ENCODE assay signal across 9 cellular contexts in genomic region chr12:122024132-122024785, GRCh38. TPM values are rescaled to one million over a fixed set of nuclear protein-coding genes. Genes with fewer than 3 reads are reported as not detected.
DNase-seq lines count a peak whose midpoint lies in the region; ATAC-seq, FAIRE-seq and TF ChIP-seq lines count a peak whose summit lies in the region.
"Had no signal": no experiment of that assay in that cellular context is flagged by ENCODE, and none has a peak within 500 bp of the region (broad histone marks: within the 10 kb centered on the region; RNA-seq: fewer than 3 reads in every experiment).

No MANE protein-coding gene starts in this region.

- intact Hi-C loops in Right ventricle myocardium superior (cut with DNase I) (no loop called here), cardiac septum (cut with DNase I) (loop anchor here (5.0 to 10.0 kb wide), 3 partner anchors 57 to 229 kb away; partner anchors contain the start of genes CFAP251 and RHOF), breast epithelium (cut with DNase I; ENCODE audit: low total_unique reads) (loop anchor here (5.0 kb wide), 1 partner anchor 227 kb away; no protein-coding TSS in a partner anchor)

- peaks cover 7% of the 10 kb centered on the region for H3K27me3 Mint-ChIP-seq in mesothelial cell of epicardium (ENCODE audit: low read depth)

- no peaks in the 10 kb centered on the region for H3K36me3 Mint-ChIP-seq in mesothelial cell of epicardium

- no peak for FAIRE-seq in small intestine (lab: Jason Lieb, UNC)

- H3K27me3 ChIP-seq in breast epithelium (no peaks in the 10 kb centered on the region), small intestine (ENCODE audit: control insufficient read depth in 2 of 2, insufficient read depth in 2 of 2, low read length in 2 of 2) (no peaks in the 10 kb centered on the region)

- peak; percentile 4 for ATAC-seq in Right ventricle myocardium superior (ENCODE audit: poor library complexity)
- ATAC-seq in GM18870 (IDR thresholded peaks at IDR 0.05; ENCODE audit: unreplicated experiment), result no peak
- no peak for ATAC-seq in HG03280 (IDR thresholded peaks at IDR 0.05; ENCODE audit: unreplicated experiment)

- peak overlapping the region; percentile 84 to 88 for H3K27ac ChIP-seq in breast epithelium
- no peak overlapping the region for H3K27ac ChIP-seq in small intestine (ENCODE audit: low read depth in 1 of 2, low read length in 1 of 2)

- H3K4me3 ChIP-seq in breast epithelium (peak overlapping the region; percentile 65 to 97 (median 77)), small intestine (ENCODE audit: low read depth in 1 of 2, low read length in 2 of 2) (no peak overlapping the region)

- H3K9me3 Mint-ChIP-seq in mesothelial cell of epicardium, result peaks cover 4% of the 10 kb centered on the region

- peaks cover 11% of the 10 kb centered on the region for H3K4me1 Mint-ChIP-seq in mesothelial cell of epicardium

- peak overlapping the region; percentile 46 for H3K4me3 Mint-ChIP-seq in mesothelial cell of epicardium

- no peak overlapping the region for H3K27ac Mint-ChIP-seq in mesothelial cell of epicardium

- no peaks in the 10 kb centered on the region for H3K36me3 ChIP-seq in breast epithelium
- H3K36me3 ChIP-seq in small intestine (ENCODE audit: control insufficient read depth in 2 of 2, insufficient read depth in 2 of 2, low read length in 2 of 2), result no peaks in the 10 kb centered on the region

- DNase-seq in Right ventricle myocardium superior (no peak), cardiac septum (ENCODE audit: low spot score) (no peak), breast epithelium (ENCODE audit: low spot score in 2 of 2) (no peak), mesothelial cell of epicardium (ENCODE audit: low spot score in 2 of 2, unreplicated experiment in 2 of 2) (no peak), small intestine (no peak), NCI-H1105 treated with DMSO at 0.1 percent for 48 hours (lab: John Stamatoyannopoulos, UW) (no peak)
- DNase-seq: activated effector memory CD4-positive, alpha-beta T cell treated with anti-CD3 and anti-CD28 coated beads, Interleukin-2, amount 50 U/mL, for 16 hours had no signal

- 52 to 61% (median 59%) methylated on average over 16 of the region's 16 CpGs for WGBS in small intestine, 3 donors

- peaks cover 2 to 3% of the 10 kb centered on the region in 2 donors for H3K4me1 ChIP-seq in breast epithelium
- peaks cover 0 to 3% of the 10 kb centered on the region in 2 donors for H3K4me1 ChIP-seq in small intestine (ENCODE audit: control insufficient read depth in 2 of 2, insufficient read depth in 1 of 2, low read depth in 1 of 2, low read length in 1 of 2)

- H3K9me3 ChIP-seq in breast epithelium, result no peaks in the 10 kb centered on the region
- H3K9me3 ChIP-seq in small intestine (ENCODE audit: control insufficient read depth, low read depth), result no peaks in the 10 kb centered on the region

- TF ChIP-seq CTCF in breast epithelium (IDR thresholded peaks at IDR 0.05) (no peak), mesothelial cell of epicardium (IDR thresholded peaks at IDR 0.05; ENCODE audit: unreplicated experiment) (no peak)

- no peak for TF ChIP-seq POLR2A in breast epithelium (IDR thresholded peaks at IDR 0.05)

RNA-seq across cellular contexts. Expression of gene BCL7A, which starts 2.6 kb away (rescaled TPM):
- total RNA-seq in Right ventricle myocardium superior, result 15.1 TPM
- total RNA-seq in cardiac septum, result 18.2 TPM
- total RNA-seq in breast epithelium, result 10 to 100 TPM in 1 of 3 donors, 1 to 10 TPM in 2; 6.2 to 13.5 (median 8.8) TPM
- total RNA-seq in mesothelial cell of epicardium, result 33.8 to 40.1 TPM (median 34.6 TPM) in 3 replicates
- polyA plus RNA-seq in small intestine, result 1 to 10 TPM in 2 of 3 donors, under 1 TPM in 1; 0.22 to 5.4 (median 1.4) TPM

RNA-seq across cellular contexts. Expression of gene MLXIP, which starts 54.3 kb away (rescaled TPM):
- 22.6 TPM for total RNA-seq in Right ventricle myocardium superior
- 24.7 TPM for total RNA-seq in cardiac septum
- 10 to 100 TPM; 21.1 to 31.1 (median 28.2) TPM for total RNA-seq in breast epithelium
- 65.3 to 67.3 TPM (median 65.7 TPM) in 3 replicates for total RNA-seq in mesothelial cell of epicardium
- 10 to 100 TPM in 1 of 3 donors, 1 to 10 TPM in 2; 8.5 to 55.0 (median 8.6) TPM for polyA plus RNA-seq in small intestine

Comparison
In these comparisons a context has a peak if more than half of its experiments do, and no peak if none do; other contexts are left out.
1. H3K27ac ChIP-seq: peak in breast epithelium (2 of 2); none in small intestine (0 of 2).
2. H3K4me3 ChIP-seq: peak in breast epithelium (3 of 3); none in small intestine (0 of 2).